ENCODE assay signal across 28 cellular contexts in genomic region chr5:92930057-92930456, GRCh38.
"Had no signal": no experiment of that assay in that cellular context is flagged by ENCODE, and none has a peak within 500 bp of the region (broad histone marks: within the 10 kb centered on the region; RNA-seq: fewer than 3 reads in every experiment).

No MANE protein-coding gene starts in this region.

- H3K27me3 ChIP-seq: colonic mucosa, dorsolateral prefrontal cortex, esophagus muscularis mucosa, esophagus squamous epithelium, gastrocnemius medialis, gastroesophageal sphincter, heart left ventricle, heart right ventricle had no signal

- H3K4me1 ChIP-seq: colonic mucosa, esophagus muscularis mucosa, esophagus squamous epithelium, foreskin keratinocyte, gastrocnemius medialis, gastroesophageal sphincter, heart left ventricle, heart right ventricle had no signal

- FAIRE-seq: colon, endometrium, endothelial cell of umbilical vein, frontal cortex had no signal

- DNase-seq: colonic mucosa; cortex of kidney; dermis blood vessel endothelial cell; dorsolateral prefrontal cortex; effector CD4-positive, alpha-beta T cell; effector CD8-positive, alpha-beta T cell; effector memory CD4-positive, alpha-beta T cell; effector memory CD8-positive, alpha-beta T cell; endodermal cell; erythroblast; esophagus squamous epithelium; foreskin fibroblast; foreskin keratinocyte; foreskin melanocyte; gastrocnemius medialis; glutamatergic neuron; head of caudate nucleus; heart left ventricle; heart right ventricle had no signal

- H3K36me3 ChIP-seq: colonic mucosa, esophagus muscularis mucosa, esophagus squamous epithelium, gastrocnemius medialis, gastroesophageal sphincter, heart left ventricle, heart right ventricle had no signal

- H3K4me3 ChIP-seq: colonic mucosa, coronary artery, dorsolateral prefrontal cortex, esophagus muscularis mucosa, esophagus squamous epithelium, gastrocnemius medialis, gastroesophageal sphincter, heart left ventricle, heart right ventricle had no signal

- H3K9me3 ChIP-seq: colonic mucosa, esophagus muscularis mucosa, esophagus squamous epithelium, gastrocnemius medialis, gastroesophageal sphincter, heart left ventricle, heart right ventricle had no signal

- ATAC-seq: effector memory CD8-positive, alpha-beta T cell; esophagus mucosa; foreskin keratinocyte; gastrocnemius medialis; gastroesophageal sphincter; heart left ventricle; heart right ventricle had no signal

- H3K27ac ChIP-seq: colonic mucosa, coronary artery, dorsolateral prefrontal cortex, epithelial cell of prostate, esophagus muscularis mucosa, esophagus squamous epithelium, foreskin keratinocyte, gastrocnemius medialis, gastroesophageal sphincter, heart left ventricle, heart right ventricle had no signal
